ENCODE assay signal across 31 cellular contexts in genomic region chr11:118221419-118221818, GRCh38. TPM values are rescaled to one million over a fixed set of nuclear protein-coding genes. Genes with fewer than 3 reads are reported as not detected.
A peak's percentile ranks its signal among the peaks of the same experiment; 100 is the strongest.
DNase-seq lines count a peak whose midpoint lies in the region; ATAC-seq and TF ChIP-seq lines count a peak whose summit lies in the region.
"Had no signal": no experiment of that assay in that cellular context is flagged by ENCODE, and none has a peak within 500 bp of the region (broad histone marks: within the 10 kb centered on the region; RNA-seq: fewer than 3 reads in every experiment).

No MANE protein-coding gene starts in this region.

- POLR2A ChIA-PET in T-cell (lab: Charles Lee) (no interaction called here), SK-N-SH (lab: Yijun Ruan, JAX) (no interaction called here)

- 56 to 69% methylated on average over 5 of the region's 5 CpGs for WGBS in tibial nerve, 2 donors
- WGBS in SK-N-SH (ENCODE audit: low lambda C conversion rate) = 14% methylated on average over 3 of the region's 5 CpGs

- peak overlapping the region; percentile 85 for H3K4me3 Mint-ChIP-seq in activated T-cell treated with anti-CD3 and anti-CD28 coated beads, Interleukin-2, amount 50 U/mL, for 24 hours
- H3K4me3 Mint-ChIP-seq in T-cell (peak overlapping the region; percentile 62 to 91 (median 90)), mesothelial cell of epicardium (no peak overlapping the region)
- peak overlapping the region; percentile 87 for H3K4me3 Mint-ChIP-seq in activated naive CD8-positive, alpha-beta T cell treated with anti-CD3 and anti-CD28 coated beads for 36 hours

- H2AFZ ChIP-seq in SK-N-SH (ENCODE audit: low read depth) = no peak overlapping the region

- CTCF ChIA-PET in T-cell (lab: Charles Lee) = interaction anchor here (0.5 to 1.7 kb wide), 5 partner anchors 10 to 130 kb away, joined by 3 to 5 read pairs (median 4); partner anchors contain the start of gene MPZL3 (in 1 of the 2)
- CTCF ChIA-PET in SK-N-SH (lab: Yijun Ruan, JAX) = interaction anchor here (1.2 to 1.5 kb wide), 2 partner anchors 9 to 23 kb away, joined by 3 to 5 read pairs; no protein-coding TSS in a partner anchor

- no peaks in the 10 kb centered on the region for H3K4me1 ChIP-seq in tibial nerve
- H3K4me1 ChIP-seq in SK-N-SH (ENCODE audit: control insufficient read depth in 1 of 2, insufficient read depth in 2 of 2, low read depth in 1 of 2, low read length in 1 of 2) = no peaks in the 10 kb centered on the region; a peak in 1 of 4 replicates
- H3K4me1 ChIP-seq: HAP-1, left ventricle myocardium inferior had no signal

- TF ChIP-seq CTCF in tibial nerve (IDR thresholded peaks at IDR 0.05) = no peak
- no peak for TF ChIP-seq CTCF in SK-N-SH (IDR thresholded peaks at IDR 0.05)
- no peak for TF ChIP-seq CTCF in mesothelial cell of epicardium (IDR thresholded peaks at IDR 0.05; ENCODE audit: unreplicated experiment)

- no peak overlapping the region for H3K9ac ChIP-seq in SK-N-SH

- H3K9me3 ChIP-seq in tibial nerve (no peaks in the 10 kb centered on the region), SK-N-SH (no peaks in the 10 kb centered on the region)
- H3K9me3 ChIP-seq: HAP-1, left ventricle myocardium inferior, MG63, transverse colon had no signal

- no peak for TF ChIP-seq RAD21 in SK-N-SH (IDR thresholded peaks at IDR 0.05; ENCODE audit: low read length)

- no peaks in the 10 kb centered on the region for H3F3A ChIP-seq in SK-N-SH (replicated peaks; ENCODE audit: insufficient read depth)

- H3K27ac ChIP-seq in tibial nerve (no peak overlapping the region), SK-N-SH (ENCODE audit: low read depth in 2 of 2, low read length in 1 of 2) (no peak overlapping the region)
- H3K27ac ChIP-seq: epithelial cell of prostate, left ventricle myocardium inferior had no signal

- peaks cover 63% of the 10 kb centered on the region for H3K36me3 Mint-ChIP-seq in activated T-cell treated with anti-CD3 and anti-CD28 coated beads, Interleukin-2, amount 50 U/mL, for 24 hours (ENCODE audit: low read depth)
- H3K36me3 Mint-ChIP-seq in T-cell = peaks cover 15% of the 10 kb centered on the region
- H3K36me3 Mint-ChIP-seq in activated naive CD8-positive, alpha-beta T cell treated with anti-CD3 and anti-CD28 coated beads for 36 hours = peaks cover 77% of the 10 kb centered on the region
- no peaks in the 10 kb centered on the region for H3K36me3 Mint-ChIP-seq in mesothelial cell of epicardium

- TF ChIP-seq POLR2A in tibial nerve (IDR thresholded peaks at IDR 0.05) = no peak

- no peaks in the 10 kb centered on the region for H3K27me3 Mint-ChIP-seq in activated T-cell treated with anti-CD3 and anti-CD28 coated beads, Interleukin-2, amount 50 U/mL, for 24 hours
- H3K27me3 Mint-ChIP-seq in T-cell (no peaks in the 10 kb centered on the region), mesothelial cell of epicardium (ENCODE audit: low read depth) (peaks cover 70% of the 10 kb centered on the region)
- no peaks in the 10 kb centered on the region for H3K27me3 Mint-ChIP-seq in activated naive CD8-positive, alpha-beta T cell treated with anti-CD3 and anti-CD28 coated beads for 36 hours

- no peaks in the 10 kb centered on the region for H3K9me2 ChIP-seq in SK-N-SH

- peaks cover 75% of the 10 kb centered on the region for H3K4me1 Mint-ChIP-seq in activated T-cell treated with anti-CD3 and anti-CD28 coated beads, Interleukin-2, amount 50 U/mL, for 24 hours (ENCODE audit: low read depth)
- H3K4me1 Mint-ChIP-seq in T-cell (peaks cover 73 to 93% (median 88%) of the 10 kb centered on the region in 3 donors), mesothelial cell of epicardium (peaks cover 5% of the 10 kb centered on the region)
- H3K4me1 Mint-ChIP-seq in activated naive CD8-positive, alpha-beta T cell treated with anti-CD3 and anti-CD28 coated beads for 36 hours = peaks cover 72% of the 10 kb centered on the region

- H3K27me3 ChIP-seq in tibial nerve (peaks cover 0 to 32% of the 10 kb centered on the region in 2 donors), SK-N-SH (ENCODE audit: insufficient read depth) (peaks cover 40% of the 10 kb centered on the region)

- no peak for ATAC-seq in T-cell (replicated peaks in 1 of 4)
- ATAC-seq: activated CD4-positive, CD25-positive, alpha-beta regulatory T cell treated with anti-CD3 and anti-CD28 coated beads, Interleukin-2, amount 50 U/mL, for 24 hours had no signal

- DNase-seq in activated T-cell treated with anti-CD3 and anti-CD28 coated beads, Interleukin-2, amount 50 U/mL, for 24 hours = no peak
- DNase-seq in activated T-cell treated with anti-CD3 and anti-CD28 coated beads, Interleukin-2, amount 50 U/mL, for 1 hour = no peak
- no peak for DNase-seq in T-cell
- no peak for DNase-seq in activated naive CD8-positive, alpha-beta T cell treated with anti-CD3 and anti-CD28 coated beads for 36 hours
- DNase-seq in stimulated activated CD8-positive, alpha-beta memory T cell treated with anti-CD3 and anti-CD28 coated beads, Interleukin-4, amount 100 ng/mL, for 48 hours = peak; percentile 65
- DNase-seq in tibial nerve (ENCODE audit: low spot score in 2 of 2) = no peak
- no peak for DNase-seq in SK-N-SH
- DNase-seq in mesothelial cell of epicardium (ENCODE audit: low spot score in 2 of 2, unreplicated experiment in 2 of 2) = no peak
- DNase-seq: activated gamma-delta T cell; amygdala; COR-L47; DND-41; effector CD4-positive, alpha-beta T cell; glutamatergic neuron; islet precursor cell; KG1; left ventricle myocardium inferior; mesendoderm; MG63; NCI-H2029 treated with DMSO at 0.1 percent for 48 hours; NCI-H226; NCI-H69; nucleus accumbens; SIG-M5; transverse colon had no signal

- H3K27ac Mint-ChIP-seq in activated T-cell treated with anti-CD3 and anti-CD28 coated beads, Interleukin-2, amount 50 U/mL, for 24 hours = no peak overlapping the region
- H3K27ac Mint-ChIP-seq in T-cell (peak overlapping the region; percentile 74 to 91), mesothelial cell of epicardium (no peak overlapping the region)
- H3K27ac Mint-ChIP-seq in activated naive CD8-positive, alpha-beta T cell treated with anti-CD3 and anti-CD28 coated beads for 36 hours = peak overlapping the region; percentile 97

- no peaks in the 10 kb centered on the region for H4K20me1 ChIP-seq in SK-N-SH (ENCODE audit: insufficient read depth)

- H3K4me3 ChIP-seq in tibial nerve = no peak overlapping the region
- no peak overlapping the region for H3K4me3 ChIP-seq in SK-N-SH (ENCODE audit: low read depth in 2 of 2, low read length in 1 of 2)
- H3K4me3 ChIP-seq: HAP-1, left ventricle myocardium inferior, MG63, transverse colon had no signal

- TF ChIP-seq EP300 in tibial nerve (IDR thresholded peaks at IDR 0.05) (no peak), SK-N-SH (IDR thresholded peaks at IDR 0.05; ENCODE audit: borderline replicate concordance in 1 of 2, low read depth in 1 of 2, low read length in 1 of 2) (no peak)

- H3K36me3 ChIP-seq in tibial nerve (no peaks in the 10 kb centered on the region), SK-N-SH (replicated peaks in 1 of 2; ENCODE audit: control insufficient read depth in 1 of 2, insufficient read depth in 2 of 2, low read length in 1 of 2) (no peaks in the 10 kb centered on the region)
- H3K36me3 ChIP-seq: HAP-1, left ventricle myocardium inferior, MG63, transverse colon had no signal

- no peak overlapping the region for H3K4me2 ChIP-seq in SK-N-SH

- H3K9me3 Mint-ChIP-seq in activated T-cell treated with anti-CD3 and anti-CD28 coated beads, Interleukin-2, amount 50 U/mL, for 24 hours = peaks cover 11% of the 10 kb centered on the region
- H3K9me3 Mint-ChIP-seq in T-cell = no peaks in the 10 kb centered on the region
- peaks cover 11% of the 10 kb centered on the region for H3K9me3 Mint-ChIP-seq in activated naive CD8-positive, alpha-beta T cell treated with anti-CD3 and anti-CD28 coated beads for 36 hours
- H3K9me3 Mint-ChIP-seq in mesothelial cell of epicardium = peaks cover 4% of the 10 kb centered on the region

- H3K79me2 ChIP-seq in SK-N-SH (ENCODE audit: insufficient read depth) = no peaks in the 10 kb centered on the region

TF ChIP-seq in SK-N-SH, 30 proteins besides CTCF, POLR2A, EP300 and RAD21 (continues in another document):
- TF ChIP-seq MAX (IDR thresholded peaks at IDR 0.05; ENCODE audit: low read depth) = no peak
- no peak for TF ChIP-seq FOXM1 (IDR thresholded peaks at IDR 0.05; ENCODE audit: low read depth)

RNA-seq across cellular contexts. Expression of gene JAML, which starts 3.4 kb away (rescaled TPM):
- total RNA-seq in T-cell (100 to 1,000 TPM in 2 of 5 donors, 10 to 100 TPM in 3; 60.8 to 165 (median 95.8) TPM), tibial nerve (1 to 10 TPM in 3 of 4 donors, under 1 TPM in 1; 0.60 to 4.5 (median 3.9) TPM), mesothelial cell of epicardium (not detected in 3 replicates)
- 100 to 1,000 TPM; 148 to 150 TPM for total RNA-seq in activated naive CD8-positive, alpha-beta T cell treated with anti-CD3 and anti-CD28 coated beads for 36 hours
- polyA plus RNA-seq in SK-N-SH (2012; rRNA removed) = not detected in 2 replicates
- polyA plus RNA-seq in SK-N-SH (2012; cell fraction: cytosol; rRNA removed) = 0.04 and 0.05 TPM in 2 replicates
- polyA plus RNA-seq in SK-N-SH (2012; cell fraction: nucleus; rRNA removed) = 0.01 TPM in 1 of 2 replicates, not detected in the other
- total RNA-seq: A673, myocyte had no signal

RNA-seq across cellular contexts. Expression of gene MPZL3, which starts 30.7 kb away (rescaled TPM):
- total RNA-seq in T-cell (10 to 100 TPM in 4 of 5 donors, 1 to 10 TPM in 1; 9.8 to 25.2 (median 16.5) TPM), tibial nerve (1 to 10 TPM in 3 of 4 donors, under 1 TPM in 1; 0.87 to 3.1 (median 1.9) TPM), mesothelial cell of epicardium (5.0 to 5.7 TPM (median 5.2 TPM) in 3 replicates)
- 10 to 100 TPM; 49.1 to 50.7 TPM for total RNA-seq in activated naive CD8-positive, alpha-beta T cell treated with anti-CD3 and anti-CD28 coated beads for 36 hours
- polyA plus RNA-seq in SK-N-SH (2012; rRNA removed) = 0.38 and 0.70 TPM in 2 replicates
- polyA plus RNA-seq in SK-N-SH (2012; cell fraction: cytosol; rRNA removed) = 0.52 and 1.0 TPM in 2 replicates
- polyA plus RNA-seq in SK-N-SH (2012; cell fraction: nucleus; rRNA removed) = 0.23 and 0.43 TPM in 2 replicates
- total RNA-seq: myocyte had no signal

RNA-seq across cellular contexts. Expression of gene MPZL2, which starts 42.7 kb away (rescaled TPM):
- 1 to 10 TPM in 4 of 5 donors, under 1 TPM in 1; 0.85 to 5.6 (median 2.0) TPM for total RNA-seq in T-cell
- total RNA-seq in activated naive CD8-positive, alpha-beta T cell treated with anti-CD3 and anti-CD28 coated beads for 36 hours = 10 to 100 TPM; 18.8 to 20.1 TPM
- total RNA-seq in tibial nerve = 10 to 100 TPM in 3 of 4 donors, 1 to 10 TPM in 1; 6.7 to 53.7 (median 27.0) TPM
- 6.2 and 8.6 TPM in 2 replicates for polyA plus RNA-seq in SK-N-SH (2012; rRNA removed)
- polyA plus RNA-seq in SK-N-SH (2012; cell fraction: cytosol; rRNA removed) = 6.5 and 6.8 TPM in 2 replicates
- 5.9 and 9.3 TPM in 2 replicates for polyA plus RNA-seq in SK-N-SH (2012; cell fraction: nucleus; rRNA removed)
- 32.3 to 36.9 TPM (median 32.8 TPM) in 3 replicates for total RNA-seq in mesothelial cell of epicardium
- total RNA-seq: A673, myocyte had no signal

RNA-seq across cellular contexts. Expression of gene SCN2B, which starts 45.0 kb away (rescaled TPM):
- total RNA-seq in T-cell (under 1 TPM in 1 of 5 donors, not detected in 4; 0.06 TPM), tibial nerve (1 to 10 TPM in 1 of 4 donors, under 1 TPM in 2, not detected in 1; 0.78 to 1.3 (median 0.87) TPM), mesothelial cell of epicardium (2.3 to 2.5 TPM (median 2.4 TPM) in 3 replicates)
- total RNA-seq in activated naive CD8-positive, alpha-beta T cell treated with anti-CD3 and anti-CD28 coated beads for 36 hours = not detected
- polyA plus RNA-seq in SK-N-SH (2012; rRNA removed) = 0.03 and 0.05 TPM in 2 replicates
- 0.01 and 0.03 TPM in 2 replicates for polyA plus RNA-seq in SK-N-SH (2012; cell fraction: cytosol; rRNA removed)
- 0.01 and 0.02 TPM in 2 replicates for polyA plus RNA-seq in SK-N-SH (2012; cell fraction: nucleus; rRNA removed)
- total RNA-seq: A673, myocyte, pulmonary artery endothelial cell had no signal

Comparison
In these comparisons a context has a peak if more than half of its experiments do, and no peak if none do; other contexts are left out.
1. H3K27ac Mint-ChIP-seq: peak in T-cell (2 of 2) and activated naive CD8-positive, alpha-beta T cell treated with anti-CD3 and anti-CD28 coated beads for 36 hours (single experiment); none in activated T-cell treated with anti-CD3 and anti-CD28 coated beads, Interleukin-2, amount 50 U/mL, for 24 hours (single experiment) and mesothelial cell of epicardium (single experiment).
2. RNA of gene JAML, which starts 3.4 kb away (total RNA-seq): 148 to 150 TPM in activated naive CD8-positive, alpha-beta T cell treated with anti-CD3 and anti-CD28 coated beads for 36 hours and 60.8 to 165 TPM in T-cell; 0.60 to 4.5 TPM in tibial nerve and not detected in mesothelial cell of epicardium; every median in the first group is over 10 times any median in the second.